Comparison of ENCODE assay signal across 29 cellular contexts in genomic region chr15:80668546-80669236, GRCh38.
"Had no signal": no experiment of that assay in that cellular context is flagged by ENCODE, and none has a peak within 500 bp of the region (broad histone marks: within the 10 kb centered on the region; RNA-seq: fewer than 3 reads in every experiment).

No MANE protein-coding gene starts in this region.

- DNase-seq: activated CD4-positive, alpha-beta memory T cell treated with anti-CD3 and anti-CD28 coated beads, Interleukin-2, amount 10 ng/mL, durations not matched to agents 7 days and 5 days; activated CD4-positive, alpha-beta T cell treated with anti-CD3 and anti-CD28 coated beads for 36 hours; activated CD4-positive, alpha-beta T cell treated with anti-CD3 and anti-CD28 coated beads, Interleukin-2, amount 10 ng/mL, durations not matched to agents 24 days and 14 days; activated CD4-positive, alpha-beta T cell treated with anti-CD3 and anti-CD28 coated beads, Interleukin-2, amount 50 U/mL, for 4 hours; activated CD4-positive, CD25-positive, alpha-beta regulatory T cell; activated CD4-positive, CD25-positive, alpha-beta regulatory T cell treated with anti-CD3 and anti-CD28 coated beads, Interleukin-2, amount 50 U/mL, for 72 hours; activated CD8-positive, alpha-beta memory T cell treated with anti-CD3 and anti-CD28 coated beads, Interleukin-2, amount 50 U/mL, for 48 hours; activated gamma-delta T cell; activated naive CD4-positive, alpha-beta T cell; activated naive CD4-positive, alpha-beta T cell treated with anti-CD3 and anti-CD28 coated beads, Interleukin-2, amount 10 ng/mL, durations not matched to agents 7 days and 5 days; activated naive CD8-positive, alpha-beta T cell treated with anti-CD3 and anti-CD28 coated beads, Interleukin-2, amount 10 ng/mL, durations not matched to agents 7 days and 5 days; activated T-cell treated with anti-CD3 and anti-CD28 coated beads for 4 hours; activated T-cell treated with anti-CD3 and anti-CD28 coated beads, Interleukin-2, amount 50 U/mL, for 24 hours; activated T-cell treated with anti-CD3 and anti-CD28 coated beads, Interleukin-2, amount 50 U/mL, for 72 hours; central memory CD4-positive, alpha-beta T cell; cerebellar nuclear complex; colonic mucosa; effector CD8-positive, alpha-beta T cell; esophagus squamous epithelium; foreskin fibroblast; head of caudate nucleus; T-helper 2 cell had no signal

- H3K4me3 ChIP-seq: ascending aorta, breast epithelium, cardiac muscle cell, colonic mucosa, esophagus squamous epithelium had no signal

- H3K4me1 ChIP-seq: ascending aorta, breast epithelium, colonic mucosa had no signal

- H3K27me3 ChIP-seq: ascending aorta, breast epithelium, colonic mucosa, esophagus squamous epithelium had no signal

- H3K9me3 ChIP-seq: ascending aorta, breast epithelium, colonic mucosa, esophagus squamous epithelium had no signal

- H3K36me3 ChIP-seq: ascending aorta, breast epithelium, cardiac muscle cell, colonic mucosa, esophagus squamous epithelium had no signal

- H3K27ac ChIP-seq: ascending aorta, breast epithelium, cardiac muscle cell, colonic mucosa had no signal

- FAIRE-seq: endometrium, endothelial cell of umbilical vein, frontal cortex had no signal

- ATAC-seq: activated CD4-positive, alpha-beta T cell treated with anti-CD3 and anti-CD28 coated beads for 36 hours; activated naive CD4-positive, alpha-beta T cell treated with anti-CD3 and anti-CD28 coated beads, Interleukin-2, amount 50 U/mL, for 72 hours; activated T-cell treated with anti-CD3 and anti-CD28 coated beads, Interleukin-2, amount 50 U/mL, for 72 hours had no signal
